In the genomic region with DNA sequence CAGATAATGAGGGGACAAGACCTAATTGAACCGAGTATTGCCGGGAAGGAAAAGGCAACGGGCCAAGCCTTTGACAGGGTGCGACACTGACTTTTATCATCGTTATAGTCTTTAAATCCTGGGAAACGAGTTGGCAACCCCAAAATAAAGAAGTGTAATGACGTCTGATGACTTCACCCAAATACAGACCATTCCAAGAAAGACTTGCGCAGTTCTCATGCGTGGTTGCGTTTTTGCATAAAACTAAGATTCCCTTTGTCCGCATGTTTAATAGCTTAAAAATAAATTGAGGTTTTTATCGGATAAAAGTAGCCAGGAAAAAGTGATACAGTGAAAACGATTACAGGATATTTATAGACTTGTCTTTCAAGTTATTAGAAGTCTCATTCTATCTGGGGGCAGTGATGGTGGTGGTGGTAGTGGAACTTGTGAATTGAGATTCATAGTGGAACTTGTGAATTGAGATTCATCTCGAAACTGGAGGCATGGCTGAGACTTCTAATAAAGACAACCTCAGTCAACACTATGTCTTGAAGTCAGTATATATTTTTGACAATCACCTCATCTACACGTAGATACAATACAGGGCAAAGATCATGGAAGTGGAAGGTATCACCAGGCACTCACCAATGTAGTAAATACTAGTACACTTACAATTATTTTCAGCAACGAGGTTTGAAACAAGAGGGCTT, we compare ENCODE assay signal across 8 cellular contexts. TPM values are rescaled to one million over a fixed set of nuclear protein-coding genes. Genes with fewer than 3 reads are reported as not detected.
DNase-seq lines count a peak whose midpoint lies in the region; ATAC-seq and TF ChIP-seq lines count a peak whose summit lies in the region.

No MANE protein-coding gene starts in this region.

- 22 to 24% methylated on average over 16 of the region's 16 CpGs for WGBS in tibial nerve, 2 donors

- H3K9ac ChIP-seq in OCI-LY1 (ENCODE audit: low read length) (peak overlapping the region; percentile 84), mucosa of rectum (ENCODE audit: low read depth in 1 of 2, low read length in 2 of 2) (peak overlapping the region; percentile 98 to 99)

- ATAC-seq in GM21576 (IDR thresholded peaks at IDR 0.05; ENCODE audit: unreplicated experiment) (peak; percentile 29), GM18907 (IDR thresholded peaks at IDR 0.05; ENCODE audit: unreplicated experiment) (no peak)

- H2AFZ ChIP-seq in OCI-LY1 (ENCODE audit: low read length) = peak overlapping the region; percentile 71

- DNase-seq in Caki2 (ENCODE audit: low read depth) (peak; percentile 14), cardiac fibroblast (ENCODE audit: low read depth in 2 of 2) (peak; percentile 61 to 87), tibial nerve (ENCODE audit: low spot score in 2 of 2) (peak in 1 of 2 donors; percentile 38), NCI-H345 treated with DMSO at 0.1 percent for 48 hours (lab: John Stamatoyannopoulos, UW; ENCODE audit: unreplicated experiment) (no peak)

- no peak for TF ChIP-seq EP300 in tibial nerve (IDR thresholded peaks at IDR 0.05)

- peaks cover 36% of the 10 kb centered on the region for H3K4me1 ChIP-seq in OCI-LY1 (ENCODE audit: insufficient read depth, low read length, severe bottlenecking)
- H3K4me1 ChIP-seq in mucosa of rectum (ENCODE audit: control insufficient read depth in 2 of 2, insufficient read depth in 2 of 2, low read length in 2 of 2) = peaks cover 12 to 45% of the 10 kb centered on the region in 2 donors
- H3K4me1 ChIP-seq in tibial nerve = peaks cover 0 to 37% (median 8%) of the 10 kb centered on the region in 4 donors

- TF ChIP-seq POLR2A in tibial nerve (IDR thresholded peaks at IDR 0.05) = no peak

- H3K9me2 ChIP-seq in OCI-LY1 (ENCODE audit: low read depth, low read length) = no peaks in the 10 kb centered on the region

- peaks cover 31% of the 10 kb centered on the region for H3K79me2 ChIP-seq in OCI-LY1 (ENCODE audit: insufficient read depth, low read length)

- in situ Hi-C loops in Caki2 (cut with HindIII; ENCODE audit: low pct_unique_long_range_greater_than_20kb, low sequenced_read_pairs) = no loop called here

- no peaks in the 10 kb centered on the region for H3F3A ChIP-seq in OCI-LY1 (ENCODE audit: insufficient read depth, low read length)

- no peaks in the 10 kb centered on the region for H3K9me3 ChIP-seq in OCI-LY1 (ENCODE audit: low read length)
- no peaks in the 10 kb centered on the region for H3K9me3 ChIP-seq in mucosa of rectum (ENCODE audit: control insufficient read depth in 2 of 2, low read length in 2 of 2)
- H3K9me3 ChIP-seq in tibial nerve = no peaks in the 10 kb centered on the region

- H3K27me3 ChIP-seq in OCI-LY1 (ENCODE audit: insufficient read depth, low read length) (no peaks in the 10 kb centered on the region), mucosa of rectum (ENCODE audit: control insufficient read depth in 2 of 2, insufficient read depth in 2 of 2, low read length in 2 of 2) (no peaks in the 10 kb centered on the region), tibial nerve (no peaks in the 10 kb centered on the region)

- no peaks in the 10 kb centered on the region for H4K20me1 ChIP-seq in OCI-LY1 (ENCODE audit: insufficient read depth, low read length)

- H3K36me3 ChIP-seq in OCI-LY1 (ENCODE audit: insufficient read depth, low read length) (no peaks in the 10 kb centered on the region), mucosa of rectum (ENCODE audit: control insufficient read depth in 2 of 2, insufficient read depth in 2 of 2, low read length in 2 of 2) (no peaks in the 10 kb centered on the region), tibial nerve (no peaks in the 10 kb centered on the region)

- H3K27ac ChIP-seq in OCI-LY1 (ENCODE audit: low read depth, low read length, poor library complexity, severe bottlenecking) (no peak overlapping the region), mucosa of rectum (ENCODE audit: low read depth in 2 of 2, low read length in 2 of 2) (peak overlapping the region; percentile 98 to 99), tibial nerve (peak overlapping the region; percentile 98 to 99 (median 98))

- peak overlapping the region; percentile 95 for H3K4me2 ChIP-seq in OCI-LY1 (ENCODE audit: low read length)

- TF ChIP-seq CTCF in OCI-LY1 (IDR thresholded peaks at IDR 0.05; ENCODE audit: low read length) (no peak), cardiac fibroblast (IDR thresholded peaks at IDR 0.05; ENCODE audit: low read depth, low read length) (no peak), tibial nerve (IDR thresholded peaks at IDR 0.05) (no peak)

- H3K4me3 ChIP-seq in OCI-LY1 (ENCODE audit: low read depth, low read length, poor library complexity, severe bottlenecking) = peak overlapping the region; percentile 77
- H3K4me3 ChIP-seq in cardiac fibroblast (replicated peaks in 1 of 2; ENCODE audit: low read depth in 2 of 2, low read length in 2 of 2) = peak overlapping the region; percentile 61 to 79
- H3K4me3 ChIP-seq in mucosa of rectum (ENCODE audit: low read length in 2 of 2) = peak overlapping the region; percentile 97
- H3K4me3 ChIP-seq in tibial nerve = peak overlapping the region; percentile 70 to 92 (median 80)

RNA-seq across cellular contexts. Expression of a gene that starts 1.2 kb away (rescaled TPM):
- 88.3 and 109 TPM in 2 replicates for total RNA-seq in Caki2 (2014; rRNA removed; shearing (Covaris generic); ENCODE audit: low replicate concordance)
- 100 to 1,000 TPM in 1 of 4 donors, 10 to 100 TPM in 3; 69.1 to 270 (median 87.3) TPM for total RNA-seq in tibial nerve
